9 cellular contexts compared by ENCODE assay signal in the genomic region with DNA sequence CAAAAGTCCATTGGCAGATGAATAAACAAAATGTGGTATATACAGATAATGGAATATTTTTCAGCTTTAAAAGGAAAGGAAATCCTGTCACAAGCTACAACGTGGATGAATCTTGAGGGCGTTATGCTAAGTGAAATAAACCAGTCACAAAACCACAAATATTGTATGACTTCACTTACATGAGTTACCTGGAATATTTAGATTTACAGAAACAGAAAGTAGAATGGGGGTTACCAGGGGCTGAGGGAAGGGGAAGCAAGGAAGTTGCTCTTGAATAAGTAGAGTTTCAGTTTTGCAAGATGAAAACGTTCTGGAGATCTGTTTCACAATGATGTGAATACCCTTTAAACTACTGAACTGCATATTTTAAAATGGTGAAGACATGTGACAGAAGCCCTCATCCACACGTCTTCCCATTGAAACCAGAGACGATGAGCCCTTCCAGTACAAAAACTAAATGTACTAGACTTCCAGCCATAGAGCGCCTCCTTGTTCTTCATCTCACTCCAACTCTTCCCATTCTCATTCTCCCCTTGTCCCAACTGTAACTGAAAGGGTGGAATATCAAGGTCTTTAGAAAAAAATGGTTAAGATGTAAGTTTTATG.
DNase-seq lines count a peak whose midpoint lies in the region; ATAC-seq lines count a peak whose summit lies in the region.
"Had no signal": no experiment of that assay in that cellular context is flagged by ENCODE, and none has a peak within 500 bp of the region (broad histone marks: within the 10 kb centered on the region; RNA-seq: fewer than 3 reads in every experiment).

No MANE protein-coding gene starts in this region.

- H3K4me1 Mint-ChIP-seq in activated CD4-positive, alpha-beta T cell treated with anti-CD3 and anti-CD28 coated beads, Interleukin-2, amount 10 ng/mL, durations not matched to agents 24 days and 14 days = peaks cover 41% of the 10 kb centered on the region

- intact Hi-C loops in activated CD4-positive, alpha-beta T cell treated with anti-CD3 and anti-CD28 coated beads, Interleukin-2, amount 10 ng/mL, durations not matched to agents 24 days and 14 days (cut with micrococcal nuclease) = loop anchor here (1.0 to 5.0 kb wide), 4 partner anchors 63 to 604 kb away; a partner anchor contains a TSS
- intact Hi-C loops in left cardiac atrium (cut with DNase I) = no loop called here

- no peaks in the 10 kb centered on the region for H3K27me3 Mint-ChIP-seq in activated CD4-positive, alpha-beta T cell treated with anti-CD3 and anti-CD28 coated beads, Interleukin-2, amount 10 ng/mL, durations not matched to agents 24 days and 14 days

- H3K27ac Mint-ChIP-seq in activated CD4-positive, alpha-beta T cell treated with anti-CD3 and anti-CD28 coated beads, Interleukin-2, amount 10 ng/mL, durations not matched to agents 24 days and 14 days = peak overlapping the region; percentile 96

- DNase-seq in activated CD4-positive, alpha-beta T cell treated with anti-CD3 and anti-CD28 coated beads, Interleukin-2, amount 10 ng/mL, durations not matched to agents 24 days and 14 days = peak; percentile 79
- DNase-seq in activated CD4-positive, alpha-beta T cell treated with anti-CD3 and anti-CD28 coated beads, Interleukin-2, amount 50 U/mL, for 4 hours = no peak
- DNase-seq in SK-MEL-5 (ENCODE audit: low read depth, low spot score) (peak; percentile 5), foreskin melanocyte (no peak), left cardiac atrium (no peak), DMS79 (lab: John Stamatoyannopoulos, UW) (no peak)
- DNase-seq in stimulated activated CD4-positive, alpha-beta T cell treated with anti-CD3 and anti-CD28 coated beads, TNF-alpha, amount 100 ng/mL, for 48 hours (ENCODE audit: low read depth in 3 of 3) = peak in 2 of 3 donors; percentile 4 to 5
- DNase-seq: NCI-H1105 treated with DMSO at 0.1 percent for 48 hours had no signal

- in situ Hi-C loops in SK-MEL-5 (cut with HindIII; ENCODE audit: low pct_unique_long_range_greater_than_20kb, low sequenced_read_pairs) = no loop called here

- H3K9me3 Mint-ChIP-seq in activated CD4-positive, alpha-beta T cell treated with anti-CD3 and anti-CD28 coated beads, Interleukin-2, amount 10 ng/mL, durations not matched to agents 24 days and 14 days = peaks cover 9% of the 10 kb centered on the region

- ATAC-seq in HG02798 (IDR thresholded peaks at IDR 0.05; ENCODE audit: poor library complexity, unreplicated experiment) = peak; percentile 58
- no peak for ATAC-seq in left cardiac atrium

- peaks cover 53% of the 10 kb centered on the region for H3K36me3 Mint-ChIP-seq in activated CD4-positive, alpha-beta T cell treated with anti-CD3 and anti-CD28 coated beads, Interleukin-2, amount 10 ng/mL, durations not matched to agents 24 days and 14 days (ENCODE audit: low read depth)

- H3K4me3 Mint-ChIP-seq in activated CD4-positive, alpha-beta T cell treated with anti-CD3 and anti-CD28 coated beads, Interleukin-2, amount 10 ng/mL, durations not matched to agents 24 days and 14 days = peak overlapping the region; percentile 75

Comparison
In these comparisons a context has a peak if more than half of its experiments do, and no peak if none do; other contexts are left out.
1. DNase-seq: peak in activated CD4-positive, alpha-beta T cell treated with anti-CD3 and anti-CD28 coated beads, Interleukin-2, amount 10 ng/mL, durations not matched to agents 24 days and 14 days (single experiment), SK-MEL-5 (single experiment) and stimulated activated CD4-positive, alpha-beta T cell treated with anti-CD3 and anti-CD28 coated beads, TNF-alpha, amount 100 ng/mL, for 48 hours (2 of 3); none in activated CD4-positive, alpha-beta T cell treated with anti-CD3 and anti-CD28 coated beads, Interleukin-2, amount 50 U/mL, for 4 hours (0 of 2), foreskin melanocyte (single experiment), left cardiac atrium (single experiment) and DMS79 (single experiment).